Comparison of ENCODE assay signal across 1 cellular context in genomic region chr2:39359453-39360038, GRCh38.
TF ChIP-seq lines count a peak whose summit lies in the region.

No MANE protein-coding gene starts in this region.

TF ChIP-seq in K562, 482 proteins besides CTCF, POLR2A, EP300 and RAD21 (continued from another document):
- TF ChIP-seq CEBPZ (IDR thresholded peaks at IDR 0.05; ENCODE audit: borderline replicate concordance, low read depth, low read length) = peak; percentile 74
- peak; percentile 92 for TF ChIP-seq CBX1 (IDR thresholded peaks at IDR 0.05; ENCODE audit: low read depth)
- no peak for TF ChIP-seq SMAD1 (IDR thresholded peaks at IDR 0.05; ENCODE audit: low read depth, low read length, partially characterized antibody)
- no peak for TF ChIP-seq ILF3 (IDR thresholded peaks at IDR 0.05; ENCODE audit: borderline replicate concordance)
- TF ChIP-seq, protein P1, sequence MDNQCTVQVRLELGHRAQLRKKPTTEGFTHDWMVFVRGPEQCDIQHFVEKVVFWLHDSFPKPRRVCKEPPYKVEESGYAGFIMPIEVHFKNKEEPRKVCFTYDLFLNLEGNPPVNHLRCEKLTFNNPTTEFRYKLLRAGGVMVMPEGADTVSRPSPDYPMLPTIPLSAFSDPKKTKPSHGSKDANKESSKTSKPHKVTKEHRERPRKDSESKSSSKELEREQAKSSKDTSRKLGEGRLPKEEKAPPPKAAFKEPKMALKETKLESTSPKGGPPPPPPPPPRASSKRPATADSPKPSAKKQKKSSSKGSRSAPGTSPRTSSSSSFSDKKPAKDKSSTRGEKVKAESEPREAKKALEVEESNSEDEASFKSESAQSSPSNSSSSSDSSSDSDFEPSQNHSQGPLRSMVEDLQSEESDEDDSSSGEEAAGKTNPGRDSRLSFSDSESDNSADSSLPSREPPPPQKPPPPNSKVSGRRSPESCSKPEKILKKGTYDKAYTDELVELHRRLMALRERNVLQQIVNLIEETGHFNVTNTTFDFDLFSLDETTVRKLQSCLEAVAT (IDR thresholded peaks at IDR 0.05) = no peak
- peak; percentile 95 for TF ChIP-seq TRIM28 (IDR thresholded peaks at IDR 0.05)
- no peak for TF ChIP-seq RHOXF2B (CRISPR knock-in tag; conservative IDR thresholded peaks at IDR 0.05)
- TF ChIP-seq MLX (CRISPR knock-in tag; conservative IDR thresholded peaks at IDR 0.05) = no peak
TF ChIP-seq in K562: peak in this region for 11.
